ENCODE assay signal across 29 cellular contexts in genomic region chr2:198546091-198546490, GRCh38.
DNase-seq lines count a peak whose midpoint lies in the region; ATAC-seq and TF ChIP-seq lines count a peak whose summit lies in the region.
"Had no signal": no experiment of that assay in that cellular context is flagged by ENCODE, and none has a peak within 500 bp of the region (broad histone marks: within the 10 kb centered on the region; RNA-seq: fewer than 3 reads in every experiment).

No MANE protein-coding gene starts in this region.

- H4K20me1 ChIP-seq in GM23338 (replicated peaks; ENCODE audit: insufficient read depth) = no peaks in the 10 kb centered on the region
- H4K20me1 ChIP-seq: BLaER1 treated with 17β-estradiol and CSF1 and Interleukin-3, amounts not matched to agents 10 nM and 100 nM had no signal

- H3K36me3 Mint-ChIP-seq in GM23338 (ENCODE audit: low read depth) = no peaks in the 10 kb centered on the region
- H3K36me3 Mint-ChIP-seq: naive thymus-derived CD4-positive, alpha-beta T cell had no signal

- peaks cover 6% of the 10 kb centered on the region; the same call in 1 of the 2 replicates for H3K4me1 ChIP-seq in GM23338 (ENCODE audit: insufficient read depth)
- H3K4me1 ChIP-seq: adrenal gland; BLaER1 treated with 17β-estradiol and CSF1 and Interleukin-3, amounts not matched to agents 10 nM and 100 nM; body of pancreas; heart left ventricle; psoas muscle; transverse colon had no signal

- no peak overlapping the region for H3K4me3 ChIP-seq in GM23338
- H3K4me3 ChIP-seq: adrenal gland; BLaER1 treated with 17β-estradiol and CSF1 and Interleukin-3, amounts not matched to agents 10 nM and 100 nM; body of pancreas; heart left ventricle; psoas muscle; transverse colon had no signal

- in situ Hi-C loops in SK-MEL-5 (cut with HindIII; ENCODE audit: low pct_unique_long_range_greater_than_20kb, low sequenced_read_pairs) = no loop called here

- no peaks in the 10 kb centered on the region for H3K9me2 ChIP-seq in GM23338 (ENCODE audit: insufficient read depth)

- no peak overlapping the region for H3K27ac Mint-ChIP-seq in GM23338
- H3K27ac Mint-ChIP-seq: activated CD4-positive, alpha-beta memory T cell treated with anti-CD3 and anti-CD28 coated beads, Interleukin-2, amount 10 ng/mL, durations not matched to agents 7 days and 5 days; activated naive CD4-positive, alpha-beta T cell treated with anti-CD3 and anti-CD28 coated beads for 36 hours; dendritic cell treated with granulocyte-macrophage colony-stimulating factor and Interleukin-4, amounts not matched to agents 40 ng/mL and 50 ng/mL, for 4 days; endodermal cell; naive thymus-derived CD4-positive, alpha-beta T cell had no signal

- H3K9me3 Mint-ChIP-seq in GM23338 = no peaks in the 10 kb centered on the region
- H3K9me3 Mint-ChIP-seq: activated CD4-positive, alpha-beta memory T cell treated with anti-CD3 and anti-CD28 coated beads, Interleukin-2, amount 10 ng/mL, durations not matched to agents 7 days and 5 days; activated naive CD4-positive, alpha-beta T cell treated with anti-CD3 and anti-CD28 coated beads for 36 hours; central memory CD8-positive, alpha-beta T cell; dendritic cell treated with granulocyte-macrophage colony-stimulating factor and Interleukin-4, amounts not matched to agents 40 ng/mL and 50 ng/mL, for 4 days; endodermal cell had no signal

- no peak overlapping the region for H2AFZ ChIP-seq in GM23338

- H3K36me3 ChIP-seq in GM23338 (ENCODE audit: insufficient read depth) = no peaks in the 10 kb centered on the region
- H3K36me3 ChIP-seq: adrenal gland; BLaER1 treated with 17β-estradiol and CSF1 and Interleukin-3, amounts not matched to agents 10 nM and 100 nM; heart left ventricle; transverse colon had no signal

- DNase-seq in DMS153 (lab: John Stamatoyannopoulos, UW) (peak; percentile 36), GM23338 (ENCODE audit: low spot score) (peak; percentile 11), SK-MEL-5 (ENCODE audit: low read depth, low spot score) (peak; percentile 83), medulla oblongata (ENCODE audit: extremely low spot score) (peak; percentile 42), HUDEP-2 (lab: John Stamatoyannopoulos, UW; ENCODE audit: unreplicated experiment in 76 of 76) (no peak), DMS79 (lab: John Stamatoyannopoulos, UW) (no peak)
- DNase-seq: activated CD4-positive, alpha-beta memory T cell treated with anti-CD3 and anti-CD28 coated beads, Interleukin-2, amount 10 ng/mL, durations not matched to agents 7 days and 5 days; activated CD8-positive, alpha-beta memory T cell treated with anti-CD3 and anti-CD28 coated beads, Interleukin-2, amount 50 U/mL, for 48 hours; activated naive CD4-positive, alpha-beta T cell treated with anti-CD3 and anti-CD28 coated beads for 36 hours; adrenal gland; body of pancreas; DND-41; endodermal cell; GF-D8; heart left ventricle; midbrain; naive thymus-derived CD4-positive, alpha-beta T cell; NCI-H446; occipital lobe; psoas muscle; SHP77; stimulated activated CD4-positive, alpha-beta T cell treated with anti-CD3 and anti-CD28 coated beads, Interleukin-4, amount 100 ng/mL, for 1 hour; transverse colon had no signal

- no peaks in the 10 kb centered on the region for H3K27me3 ChIP-seq in GM23338 (ENCODE audit: insufficient read depth)
- H3K27me3 ChIP-seq: adrenal gland; BLaER1 treated with 17β-estradiol and CSF1 and Interleukin-3, amounts not matched to agents 10 nM and 100 nM; body of pancreas; heart left ventricle; transverse colon had no signal

- ATAC-seq in GM23338 (no peak), GM18511 (IDR thresholded peaks at IDR 0.05; ENCODE audit: unreplicated experiment) (no peak)
- ATAC-seq: body of pancreas; esophagus mucosa; heart left ventricle; naive thymus-derived CD4-positive, alpha-beta T cell; Panc1; psoas muscle had no signal

- no peaks in the 10 kb centered on the region for H3K27me3 Mint-ChIP-seq in GM23338 (ENCODE audit: insufficient read depth, low read depth, poor library complexity)
- H3K27me3 Mint-ChIP-seq: activated CD4-positive, alpha-beta memory T cell treated with anti-CD3 and anti-CD28 coated beads, Interleukin-2, amount 10 ng/mL, durations not matched to agents 7 days and 5 days; central memory CD8-positive, alpha-beta T cell; dendritic cell treated with granulocyte-macrophage colony-stimulating factor and Interleukin-4, amounts not matched to agents 40 ng/mL and 50 ng/mL, for 4 days had no signal

- peaks cover 8% of the 10 kb centered on the region; the same call in 2 of the 3 replicates for H3K4me1 Mint-ChIP-seq in GM23338
- H3K4me1 Mint-ChIP-seq: activated CD4-positive, alpha-beta memory T cell treated with anti-CD3 and anti-CD28 coated beads, Interleukin-2, amount 10 ng/mL, durations not matched to agents 7 days and 5 days; central memory CD8-positive, alpha-beta T cell; endodermal cell; naive thymus-derived CD4-positive, alpha-beta T cell had no signal

- H3K4me2 ChIP-seq in GM23338 = no peak overlapping the region
- H3K4me2 ChIP-seq: BLaER1 treated with 17β-estradiol and CSF1 and Interleukin-3, amounts not matched to agents 10 nM and 100 nM had no signal

- H3F3A ChIP-seq in GM23338 (replicated peaks; ENCODE audit: low read depth) = no peaks in the 10 kb centered on the region

- H3K79me2 ChIP-seq in GM23338 (replicated peaks; ENCODE audit: insufficient read depth) = no peaks in the 10 kb centered on the region

- H3K27ac ChIP-seq in GM23338 (ENCODE audit: low read depth) = no peak overlapping the region
- H3K27ac ChIP-seq: adrenal gland; BLaER1 treated with 17β-estradiol and CSF1 and Interleukin-3, amounts not matched to agents 10 nM and 100 nM; body of pancreas; heart left ventricle; psoas muscle; transverse colon had no signal

- TF ChIP-seq CTCF in GM23338 (conservative IDR thresholded peaks at IDR 0.05; ENCODE audit: low read depth in 2 of 2) = no peak

- H3K4me3 Mint-ChIP-seq in GM23338 = no peak overlapping the region
- H3K4me3 Mint-ChIP-seq: activated CD4-positive, alpha-beta memory T cell treated with anti-CD3 and anti-CD28 coated beads, Interleukin-2, amount 10 ng/mL, durations not matched to agents 7 days and 5 days; activated naive CD4-positive, alpha-beta T cell treated with anti-CD3 and anti-CD28 coated beads for 36 hours; central memory CD8-positive, alpha-beta T cell; dendritic cell treated with granulocyte-macrophage colony-stimulating factor and Interleukin-4, amounts not matched to agents 40 ng/mL and 50 ng/mL, for 4 days; endodermal cell; naive thymus-derived CD4-positive, alpha-beta T cell had no signal

TF ChIP-seq in GM23338, 12 proteins besides CTCF, POLR2A, EP300 and RAD21:
- TF ChIP-seq JUNB (IDR thresholded peaks at IDR 0.05; ENCODE audit: unreplicated experiment) = no peak
- TF ChIP-seq STAT1 (IDR thresholded peaks at IDR 0.05; ENCODE audit: unreplicated experiment) = no peak
- TF ChIP-seq EZH2 (IDR thresholded peaks at IDR 0.05; ENCODE audit: low read depth, unreplicated experiment) = no peak
- TF ChIP-seq REST (IDR thresholded peaks at IDR 0.05; ENCODE audit: unreplicated experiment) = no peak
TF ChIP-seq in GM23338: peak in this region for 0.

Comparison
In these comparisons a context has a peak if more than half of its experiments do, and no peak if none do; other contexts are left out.
1. DNase-seq: peak in DMS153 (single experiment), GM23338 (single experiment), SK-MEL-5 (single experiment) and medulla oblongata (single experiment); none in HUDEP-2 (0 of 76) and DMS79 (single experiment).